In genomic region chr14:103016594-103016993, GRCh38 we compare ENCODE assay signal across 23 cellular contexts.
"Had no signal": no experiment of that assay in that cellular context is flagged by ENCODE, and none has a peak within 500 bp of the region (broad histone marks: within the 10 kb centered on the region; RNA-seq: fewer than 3 reads in every experiment).

No MANE protein-coding gene starts in this region.

- H3K27ac Mint-ChIP-seq: activated naive CD4-positive, alpha-beta T cell treated with anti-CD3 and anti-CD28 coated beads for 36 hours; activated naive CD8-positive, alpha-beta T cell treated with anti-CD3 and anti-CD28 coated beads, Interleukin-2, amount 10 ng/mL, durations not matched to agents 7 days and 5 days; natural killer cell; stimulated activated memory B cell treated with anti-CD40 and anti-IgM and Interleukin-4, amounts not matched to agents 10 μg/mL and 1 μg/mL and 100 μg/mL, for 72 hours; T-helper 17 cell had no signal

- H3K9me3 ChIP-seq: heart right ventricle, neutrophil, stomach, testis, uterus had no signal

- H3K4me3 Mint-ChIP-seq: activated naive CD4-positive, alpha-beta T cell treated with anti-CD3 and anti-CD28 coated beads for 36 hours; activated naive CD8-positive, alpha-beta T cell treated with anti-CD3 and anti-CD28 coated beads, Interleukin-2, amount 10 ng/mL, durations not matched to agents 7 days and 5 days; natural killer cell; stimulated activated memory B cell treated with anti-CD40 and anti-IgM and Interleukin-4, amounts not matched to agents 10 μg/mL and 1 μg/mL and 100 μg/mL, for 72 hours; T-helper 17 cell had no signal

- H3K27ac ChIP-seq: heart right ventricle, neutrophil, stomach, uterus had no signal

- H3K4me3 ChIP-seq: heart right ventricle, lung, stomach, testis, uterus had no signal

- DNase-seq: activated CD4-positive, alpha-beta T cell treated with anti-CD3 and anti-CD28 coated beads for 4 hours; activated CD4-positive, alpha-beta T cell treated with anti-CD3 and anti-CD28 coated beads, Interleukin-2, amount 50 U/mL, for 48 hours; activated CD4-positive, CD25-positive, alpha-beta regulatory T cell; activated CD8-positive, alpha-beta memory T cell treated with anti-CD3 and anti-CD28 coated beads, Interleukin-2, amount 50 U/mL, for 48 hours; activated naive CD4-positive, alpha-beta T cell treated with anti-CD3 and anti-CD28 coated beads for 36 hours; activated naive CD8-positive, alpha-beta T cell treated with anti-CD3 and anti-CD28 coated beads, Interleukin-2, amount 10 ng/mL, durations not matched to agents 7 days and 5 days; activated T-cell treated with anti-CD3 and anti-CD28 coated beads, Interleukin-2, amount 50 U/mL, for 48 hours; effector CD4-positive, alpha-beta T cell; erythroblast; foreskin fibroblast; natural killer cell; small intestine; stimulated activated CD4-positive, alpha-beta T cell treated with anti-CD3 and anti-CD28 coated beads, Interleukin-15, amount 100 ng/mL, for 24 hours; stomach; T-helper 17 cell; testis; trophoblast cell; uterus had no signal

- ATAC-seq: natural killer cell; sciatic nerve; stimulated activated memory B cell treated with anti-CD40 and anti-IgM and Interleukin-4, amounts not matched to agents 10 μg/mL and 1 μg/mL and 100 μg/mL, for 72 hours; T-helper 17 cell had no signal

- H3K9me3 Mint-ChIP-seq: activated naive CD4-positive, alpha-beta T cell treated with anti-CD3 and anti-CD28 coated beads for 36 hours; activated naive CD8-positive, alpha-beta T cell treated with anti-CD3 and anti-CD28 coated beads, Interleukin-2, amount 10 ng/mL, durations not matched to agents 7 days and 5 days; natural killer cell; stimulated activated memory B cell treated with anti-CD40 and anti-IgM and Interleukin-4, amounts not matched to agents 10 μg/mL and 1 μg/mL and 100 μg/mL, for 72 hours had no signal

- H3K36me3 ChIP-seq: neutrophil, uterus had no signal

- H3K27me3 Mint-ChIP-seq: stimulated activated memory B cell treated with anti-CD40 and anti-IgM and Interleukin-4, amounts not matched to agents 10 μg/mL and 1 μg/mL and 100 μg/mL, for 72 hours had no signal

- H3K27me3 ChIP-seq: heart right ventricle, stomach, testis, uterus had no signal

- H3K36me3 Mint-ChIP-seq: activated naive CD8-positive, alpha-beta T cell treated with anti-CD3 and anti-CD28 coated beads, Interleukin-2, amount 10 ng/mL, durations not matched to agents 7 days and 5 days; natural killer cell had no signal
